24 cellular contexts compared by ENCODE assay signal in genomic region chr12:50265770-50266524, GRCh38.
"Had no signal": no experiment of that assay in that cellular context is flagged by ENCODE, and none has a peak within 500 bp of the region (broad histone marks: within the 10 kb centered on the region; RNA-seq: fewer than 3 reads in every experiment).

No MANE protein-coding gene starts in this region.

- H3K27ac ChIP-seq: heart left ventricle, lower lobe of right lung, neural progenitor cell, sigmoid colon, thoracic aorta, upper lobe of right lung had no signal

- H3K9me3 Mint-ChIP-seq: activated CD4-positive, alpha-beta T cell treated with anti-CD3 and anti-CD28 coated beads, Interleukin-2, amount 10 ng/mL, durations not matched to agents 24 days and 14 days; activated CD8-positive, alpha-beta T cell treated with anti-CD3 and anti-CD28 coated beads for 36 hours; activated naive CD4-positive, alpha-beta T cell treated with anti-CD3 and anti-CD28 coated beads, Interleukin-2, amount 50 U/mL, for 24 hours; activated T-helper 1 cell treated with anti-CD3 and anti-CD28 coated beads, Interleukin-12 subunit alpha, Interleukin-12 subunit beta, Interleukin-2, Interleukin-4 antibody, amounts not matched to agents 30 ng/mL and 10 ng/mL and 1 ng/mL, durations not matched to agents 14 hours and 24 hours and 36 hours; effector memory CD8-positive, alpha-beta T cell; naive thymus-derived CD8-positive, alpha-beta T cell; stimulated activated memory B cell treated with anti-CD40 and anti-IgM and Interleukin-4, amounts not matched to agents 10 μg/mL and 1 μg/mL and 100 μg/mL, for 72 hours had no signal

- H3K9me3 ChIP-seq: lower lobe of right lung, sigmoid colon, thoracic aorta, upper lobe of right lung had no signal

- H3K36me3 ChIP-seq: heart left ventricle, lower lobe of right lung, neural progenitor cell, sigmoid colon, thoracic aorta, upper lobe of right lung had no signal

- H3K27me3 Mint-ChIP-seq: activated CD4-positive, alpha-beta T cell treated with anti-CD3 and anti-CD28 coated beads, Interleukin-2, amount 10 ng/mL, durations not matched to agents 24 days and 14 days; activated CD8-positive, alpha-beta T cell treated with anti-CD3 and anti-CD28 coated beads for 36 hours; activated naive CD4-positive, alpha-beta T cell treated with anti-CD3 and anti-CD28 coated beads, Interleukin-2, amount 50 U/mL, for 24 hours; brain; effector memory CD8-positive, alpha-beta T cell; naive thymus-derived CD8-positive, alpha-beta T cell; stimulated activated memory B cell treated with anti-CD40 and anti-IgM and Interleukin-4, amounts not matched to agents 10 μg/mL and 1 μg/mL and 100 μg/mL, for 72 hours had no signal

- H3K4me3 ChIP-seq: heart left ventricle, lower lobe of right lung, neural progenitor cell, sigmoid colon, smooth muscle cell, thoracic aorta, upper lobe of right lung had no signal

- H3K4me1 Mint-ChIP-seq: activated CD4-positive, alpha-beta T cell treated with anti-CD3 and anti-CD28 coated beads, Interleukin-2, amount 10 ng/mL, durations not matched to agents 24 days and 14 days; activated naive CD4-positive, alpha-beta T cell treated with anti-CD3 and anti-CD28 coated beads, Interleukin-2, amount 50 U/mL, for 24 hours; naive thymus-derived CD8-positive, alpha-beta T cell; neural progenitor cell; stimulated activated memory B cell treated with anti-CD40 and anti-IgM and Interleukin-4, amounts not matched to agents 10 μg/mL and 1 μg/mL and 100 μg/mL, for 72 hours had no signal

- H3K36me3 Mint-ChIP-seq: activated naive CD4-positive, alpha-beta T cell treated with anti-CD3 and anti-CD28 coated beads, Interleukin-2, amount 50 U/mL, for 24 hours; neural progenitor cell; stimulated activated memory B cell treated with anti-CD40 and anti-IgM and Interleukin-4, amounts not matched to agents 10 μg/mL and 1 μg/mL and 100 μg/mL, for 72 hours had no signal

- H3K4me3 Mint-ChIP-seq: activated CD4-positive, alpha-beta T cell treated with anti-CD3 and anti-CD28 coated beads, Interleukin-2, amount 10 ng/mL, durations not matched to agents 24 days and 14 days; activated CD8-positive, alpha-beta T cell treated with anti-CD3 and anti-CD28 coated beads for 36 hours; activated naive CD4-positive, alpha-beta T cell treated with anti-CD3 and anti-CD28 coated beads, Interleukin-2, amount 50 U/mL, for 24 hours; activated T-helper 1 cell treated with anti-CD3 and anti-CD28 coated beads, Interleukin-12 subunit alpha, Interleukin-12 subunit beta, Interleukin-2, Interleukin-4 antibody, amounts not matched to agents 30 ng/mL and 10 ng/mL and 1 ng/mL, durations not matched to agents 14 hours and 24 hours and 36 hours; brain; effector memory CD8-positive, alpha-beta T cell; naive thymus-derived CD8-positive, alpha-beta T cell; neural progenitor cell; stimulated activated memory B cell treated with anti-CD40 and anti-IgM and Interleukin-4, amounts not matched to agents 10 μg/mL and 1 μg/mL and 100 μg/mL, for 72 hours had no signal

- DNase-seq: activated CD4-positive, alpha-beta T cell treated with anti-CD3 and anti-CD28 coated beads, Interleukin-2, amount 10 ng/mL, durations not matched to agents 24 days and 14 days; activated CD4-positive, CD25-positive, alpha-beta regulatory T cell; activated CD8-positive, alpha-beta T cell treated with anti-CD3 and anti-CD28 coated beads for 36 hours; activated gamma-delta T cell treated with Interleukin-2 at 50 U/mL for 16 hours; aorta; central memory CD4-positive, alpha-beta T cell; effector memory CD8-positive, alpha-beta T cell; heart left ventricle; islet precursor cell; lower lobe of right lung; naive thymus-derived CD8-positive, alpha-beta T cell; posterior cingulate gyrus; sigmoid colon; stimulated activated CD4-positive, alpha-beta T cell treated with anti-CD3 and anti-CD28 coated beads, Interleukin-15, amount 100 ng/mL, for 24 hours; T-helper 1 cell; T1000; upper lobe of right lung had no signal

- ATAC-seq: activated CD8-positive, alpha-beta T cell treated with anti-CD3 and anti-CD28 coated beads for 36 hours; effector memory CD8-positive, alpha-beta T cell; lower lobe of right lung; naive thymus-derived CD8-positive, alpha-beta T cell; stimulated activated memory B cell treated with anti-CD40 and anti-IgM and Interleukin-4, amounts not matched to agents 10 μg/mL and 1 μg/mL and 100 μg/mL, for 72 hours; upper lobe of right lung had no signal

- H3K4me1 ChIP-seq: lower lobe of right lung, neural progenitor cell, sigmoid colon had no signal

- H3K27me3 ChIP-seq: heart left ventricle, neural progenitor cell, sigmoid colon, upper lobe of right lung had no signal

- H3K27ac Mint-ChIP-seq: activated CD4-positive, alpha-beta T cell treated with anti-CD3 and anti-CD28 coated beads, Interleukin-2, amount 10 ng/mL, durations not matched to agents 24 days and 14 days; activated CD8-positive, alpha-beta T cell treated with anti-CD3 and anti-CD28 coated beads for 36 hours; activated naive CD4-positive, alpha-beta T cell treated with anti-CD3 and anti-CD28 coated beads, Interleukin-2, amount 50 U/mL, for 24 hours; activated T-helper 1 cell treated with anti-CD3 and anti-CD28 coated beads, Interleukin-12 subunit alpha, Interleukin-12 subunit beta, Interleukin-2, Interleukin-4 antibody, amounts not matched to agents 30 ng/mL and 10 ng/mL and 1 ng/mL, durations not matched to agents 14 hours and 24 hours and 36 hours; brain; effector memory CD8-positive, alpha-beta T cell; neural progenitor cell; stimulated activated memory B cell treated with anti-CD40 and anti-IgM and Interleukin-4, amounts not matched to agents 10 μg/mL and 1 μg/mL and 100 μg/mL, for 72 hours had no signal
